15 cellular contexts compared by ENCODE assay signal in the genomic region with DNA sequence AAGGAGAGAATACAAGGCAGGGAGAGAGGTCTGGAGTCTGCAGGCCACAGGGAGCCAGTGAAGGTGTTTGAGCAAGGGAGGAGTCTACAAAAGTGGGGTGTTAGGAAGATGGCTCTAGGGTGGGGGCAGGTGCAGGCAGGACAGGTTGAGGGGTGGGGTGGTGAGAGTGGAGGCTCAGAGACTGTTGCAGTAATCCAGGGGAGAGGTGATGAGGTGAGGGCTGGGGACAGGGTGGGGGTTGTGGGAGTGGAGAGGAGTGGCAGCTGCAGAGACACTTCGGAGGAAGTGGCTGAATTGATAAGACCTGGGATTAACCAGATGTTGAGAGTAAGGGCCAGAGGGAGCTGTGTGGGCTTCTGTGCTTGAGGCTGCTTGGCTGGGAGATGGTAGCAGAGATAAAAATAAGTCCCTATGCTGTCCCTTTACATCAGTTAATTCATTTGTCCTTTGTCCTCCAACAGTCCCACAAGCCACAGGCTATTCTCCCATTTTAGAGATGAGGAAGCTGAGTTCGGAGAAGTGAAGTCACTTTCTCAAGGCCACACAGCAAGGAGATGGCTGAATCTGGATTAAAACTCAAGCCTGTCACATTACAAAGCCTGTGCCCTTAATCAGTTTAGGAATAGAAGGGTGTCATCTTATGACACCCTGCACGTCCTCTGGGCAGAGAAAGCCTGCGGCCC. TPM values are rescaled to one million over a fixed set of nuclear protein-coding genes. Genes with fewer than 3 reads are reported as not detected.
A peak's percentile ranks its signal among the peaks of the same experiment; 100 is the strongest.
DNase-seq lines count a peak whose midpoint lies in the region; ATAC-seq, FAIRE-seq and TF ChIP-seq lines count a peak whose summit lies in the region.
"Had no signal": no experiment of that assay in that cellular context is flagged by ENCODE, and none has a peak within 500 bp of the region (broad histone marks: within the 10 kb centered on the region; RNA-seq: fewer than 3 reads in every experiment).

No MANE protein-coding gene starts in this region.

- POLR2A ChIA-PET in RWPE1 (lab: Yijun Ruan, JAX; ENCODE audit: low non-redundant PET) = no interaction called here

- TF ChIP-seq CTCF in H9 (conservative IDR thresholded peaks at IDR 0.05) (no peak), RWPE1 (conservative IDR thresholded peaks at IDR 0.05; ENCODE audit: low read depth) (no peak), gastroesophageal sphincter (IDR thresholded peaks at IDR 0.05) (no peak)

- no peak overlapping the region for H3K4ac ChIP-seq in H9 (ENCODE audit: low read depth, low read length)

- H2BK12ac ChIP-seq in H9 (ENCODE audit: insufficient read length, low read depth, low read length) = no peak overlapping the region

- no peak overlapping the region for H3K18ac ChIP-seq in H9 (ENCODE audit: insufficient read length, low read depth, low read length)

- no peak overlapping the region for H2AK5ac ChIP-seq in H9 (ENCODE audit: insufficient read length, low read length)

- no peak for TF ChIP-seq EP300 in gastroesophageal sphincter (IDR thresholded peaks at IDR 0.05)

- no peaks in the 10 kb centered on the region for H3K9me3 Mint-ChIP-seq in H9
- H3K9me3 Mint-ChIP-seq: activated B cell treated with CpG ODN at 0.5 μM for 24 hours; activated naive CD8-positive, alpha-beta T cell treated with anti-CD3 and anti-CD28 coated beads, Interleukin-2, amount 10 ng/mL, durations not matched to agents 7 days and 5 days; stimulated activated naive CD8-positive, alpha-beta T cell treated with anti-CD3 and anti-CD28 coated beads, Interleukin-15, Interleukin-2, amounts not matched to agents 100 ng/mL and 50 ng/mL, for 24 hours had no signal

- CTCF ChIA-PET in RWPE1 (lab: Yijun Ruan, JAX) = no interaction called here

- TF ChIP-seq POLR2A in gastroesophageal sphincter (IDR thresholded peaks at IDR 0.05) = no peak

- no peak overlapping the region for H2AFZ ChIP-seq in H9 (ENCODE audit: low read length)

- peak overlapping the region in 1 of 2 experiments; percentile 22; a peak in 2 of 5 replicates for H3K4me3 Mint-ChIP-seq in H9
- H3K4me3 Mint-ChIP-seq: activated B cell treated with CpG ODN at 0.5 μM for 24 hours; activated naive CD8-positive, alpha-beta T cell treated with anti-CD3 and anti-CD28 coated beads, Interleukin-2, amount 10 ng/mL, durations not matched to agents 7 days and 5 days; stimulated activated naive CD8-positive, alpha-beta T cell treated with anti-CD3 and anti-CD28 coated beads, Interleukin-15, Interleukin-2, amounts not matched to agents 100 ng/mL and 50 ng/mL, for 24 hours had no signal

- no peaks in the 10 kb centered on the region for H3K27me3 Mint-ChIP-seq in H9 (ENCODE audit: low read depth)
- H3K27me3 Mint-ChIP-seq: activated B cell treated with CpG ODN at 0.5 μM for 24 hours had no signal

- peaks cover 71 to 75% of the 10 kb centered on the region in 2 experiments for H3K4me1 Mint-ChIP-seq in H9

- H3K27me3 ChIP-seq in H9 (ENCODE audit: insufficient read depth, low read length) (no peaks in the 10 kb centered on the region), gastroesophageal sphincter (no peaks in the 10 kb centered on the region), small intestine (ENCODE audit: control insufficient read depth in 2 of 2, insufficient read depth in 2 of 2, low read length in 2 of 2) (no peaks in the 10 kb centered on the region)
- H3K27me3 ChIP-seq: SJSA1 had no signal

- no peak overlapping the region for H2BK5ac ChIP-seq in H9 (ENCODE audit: insufficient read length, low read length)

- DNase-seq in H9 = no peak
- no peak for DNase-seq in RWPE1 (ENCODE audit: low spot score)
- peak; percentile 58 for DNase-seq in small intestine
- no peak for DNase-seq in activated CD8-positive, alpha-beta memory T cell treated with anti-CD3 and anti-CD28 coated beads, Interleukin-2, amount 50 U/mL, for 4 hours
- DNase-seq in midbrain (lab: John Stamatoyannopoulos, UW) = no peak
- no peak for DNase-seq in effector CD8-positive, alpha-beta T cell (lab: John Stamatoyannopoulos, UW)
- DNase-seq: activated B cell treated with CpG ODN at 0.5 μM for 24 hours; activated naive CD8-positive, alpha-beta T cell treated with anti-CD3 and anti-CD28 coated beads, Interleukin-2, amount 10 ng/mL, durations not matched to agents 7 days and 5 days; NCI-H146; NCI-H526; stimulated activated CD4-positive, alpha-beta T cell treated with anti-CD3 and anti-CD28 coated beads, Interleukin-4, amount 100 ng/mL, for 4 hours had no signal

- H3K56ac ChIP-seq in H9 (ENCODE audit: insufficient read length, low read depth, low read length) = no peak overlapping the region

- H3K36me3 ChIP-seq in gastroesophageal sphincter (no peaks in the 10 kb centered on the region), small intestine (ENCODE audit: control insufficient read depth in 2 of 2, insufficient read depth in 2 of 2, low read length in 2 of 2) (no peaks in the 10 kb centered on the region)

- H4K8ac ChIP-seq in H9 (replicated peaks; ENCODE audit: insufficient read length, low read depth, low read length) = no peak overlapping the region

- peak overlapping the region; percentile 8 for H4K91ac ChIP-seq in H9 (ENCODE audit: insufficient read length, low read depth, low read length)

- no peak overlapping the region for H3K4me2 ChIP-seq in H9 (ENCODE audit: insufficient read depth, insufficient read length, low read length)

- peak overlapping the region; percentile 65 to 99 (median 89); a peak in 5 of 7 replicates for H3K27ac Mint-ChIP-seq in H9
- H3K27ac Mint-ChIP-seq: activated B cell treated with CpG ODN at 0.5 μM for 24 hours; activated naive CD8-positive, alpha-beta T cell treated with anti-CD3 and anti-CD28 coated beads, Interleukin-2, amount 10 ng/mL, durations not matched to agents 7 days and 5 days; stimulated activated naive CD8-positive, alpha-beta T cell treated with anti-CD3 and anti-CD28 coated beads, Interleukin-15, Interleukin-2, amounts not matched to agents 100 ng/mL and 50 ng/mL, for 24 hours had no signal

- H3K79me2 ChIP-seq in H9 (ENCODE audit: insufficient read depth, low read length) = peaks cover 16% of the 10 kb centered on the region; the same call in 1 of the 2 replicates

- H3K79me1 ChIP-seq in H9 (ENCODE audit: insufficient read depth, low read depth, low read length, poor library complexity, severe bottlenecking) = no peaks in the 10 kb centered on the region

- no peak overlapping the region for H4K5ac ChIP-seq in H9 (ENCODE audit: insufficient read length, low read depth, low read length)

- H3K14ac ChIP-seq in H9 (ENCODE audit: insufficient read depth, low read length) = no peak overlapping the region

- FAIRE-seq in small intestine (lab: Jason Lieb, UNC) = no peak

- ATAC-seq in gastroesophageal sphincter (no peak), GM21367 (IDR thresholded peaks at IDR 0.05; ENCODE audit: unreplicated experiment) (no peak)

- H2BK120ac ChIP-seq in H9 (ENCODE audit: low read depth, low read length, poor library complexity, severe bottlenecking) = no peak overlapping the region

- H2BK15ac ChIP-seq in H9 (ENCODE audit: low read depth, low read length) = no peak overlapping the region

- H3T11ph ChIP-seq in H9 (ENCODE audit: low read length) = no peak overlapping the region

- no peak overlapping the region for H2BK20ac ChIP-seq in H9 (ENCODE audit: low read depth, low read length, poor library complexity, severe bottlenecking)

- peaks cover 1 to 6% (median 1%) of the 10 kb centered on the region in 3 experiments; a peak in 3 of 7 replicates for H3K36me3 Mint-ChIP-seq in H9 (ENCODE audit: insufficient read depth in 1 of 3, low read depth in 3 of 3)
- H3K36me3 Mint-ChIP-seq: activated naive CD8-positive, alpha-beta T cell treated with anti-CD3 and anti-CD28 coated beads, Interleukin-2, amount 10 ng/mL, durations not matched to agents 7 days and 5 days had no signal

- H3K27ac ChIP-seq in H9 (ENCODE audit: insufficient read length, low read depth, low read length) (no peak overlapping the region), RWPE1 (peak overlapping the region; percentile 100), gastroesophageal sphincter (peak overlapping the region in 3 of 4 donors; percentile 73 to 85 (median 82)), small intestine (ENCODE audit: low read depth in 1 of 2, low read length in 1 of 2) (peak overlapping the region; percentile 98 to 100)
- H3K27ac ChIP-seq: SJSA1 had no signal

- H4K20me1 ChIP-seq in H9 (ENCODE audit: control insufficient read depth, insufficient read depth, insufficient read length) = no peaks in the 10 kb centered on the region

- H3K9ac ChIP-seq in H9 (ENCODE audit: extremely low read depth, insufficient read length, low read length) = no peak overlapping the region

- WGBS in H9 (ENCODE audit: extremely low coverage, insufficient read length, low lambda C conversion rate) = no CpG with 5 or more reads among the region's 4 CpGs
- 67 to 90% methylated on average over 1 to 3 of the region's 4 CpGs for WGBS in gastroesophageal sphincter (ENCODE audit: low coverage in 1 of 2), 2 donors
- WGBS in small intestine, 3 donors = 55 to 65% (median 59%) methylated on average over 4 of the region's 4 CpGs

- H3K4me3 ChIP-seq in gastroesophageal sphincter (no peak overlapping the region), small intestine (ENCODE audit: low read depth in 1 of 2, low read length in 2 of 2) (no peak overlapping the region)
- H3K4me3 ChIP-seq: SJSA1 had no signal

- H3K9me3 ChIP-seq in H9 (ENCODE audit: control insufficient read depth, low read depth, low read length) (no peaks in the 10 kb centered on the region), gastroesophageal sphincter (no peaks in the 10 kb centered on the region), small intestine (ENCODE audit: control insufficient read depth, low read depth) (no peaks in the 10 kb centered on the region)
- H3K9me3 ChIP-seq: SJSA1 had no signal

- H3K23ac ChIP-seq in H9 (ENCODE audit: insufficient read length, low read depth, low read length) = no peak overlapping the region

- H3K4me1 ChIP-seq in H9 (ENCODE audit: insufficient read depth, low read length) (peaks cover 27% of the 10 kb centered on the region; the same call in 1 of the 2 replicates), gastroesophageal sphincter (peaks cover 5 to 72% (median 48%) of the 10 kb centered on the region in 3 donors), small intestine (ENCODE audit: control insufficient read depth in 2 of 2, insufficient read depth in 1 of 2, low read depth in 1 of 2, low read length in 1 of 2) (peaks cover 8 to 10% of the 10 kb centered on the region in 2 donors)

- peaks cover 9% of the 10 kb centered on the region for H3K23me2 ChIP-seq in H9 (ENCODE audit: insufficient read length, low read depth, low read length, poor library complexity, severe bottlenecking)

RNA-seq across cellular contexts. Expression of gene SYNC, which starts 54.8 kb away (rescaled TPM):
- total RNA-seq in H9 (2021) (0.15 TPM in 2 replicates), gastroesophageal sphincter (100 to 1,000 TPM; 132 to 265 (median 167) TPM)
- polyA plus RNA-seq in small intestine = 1 to 10 TPM; 1.1 to 4.7 (median 3.5) TPM
- total RNA-seq: activated B cell treated with CpG ODN at 0.5 μM for 24 hours; activated naive CD8-positive, alpha-beta T cell treated with anti-CD3 and anti-CD28 coated beads, Interleukin-2, amount 10 ng/mL, durations not matched to agents 7 days and 5 days had no signal

RNA-seq across cellular contexts. Expression of gene YARS1, which starts 59.8 kb away (rescaled TPM):
- total RNA-seq in H9 (2021) (185 and 194 TPM in 2 replicates), gastroesophageal sphincter (10 to 100 TPM; 29.1 to 54.1 (median 46.0) TPM)
- polyA plus RNA-seq in small intestine = 10 to 100 TPM; 39.4 to 79.9 (median 66.2) TPM

Comparison
In these comparisons a context has a peak if more than half of its experiments do, and no peak if none do; other contexts are left out.
1. RNA of gene SYNC, which starts 54.8 kb away (total RNA-seq): 132 to 265 TPM in gastroesophageal sphincter; 0.15 TPM in H9; every median in the first group is over 100 times any median in the second.